Comparison of ENCODE assay signal across 18 cellular contexts in the genomic region with DNA sequence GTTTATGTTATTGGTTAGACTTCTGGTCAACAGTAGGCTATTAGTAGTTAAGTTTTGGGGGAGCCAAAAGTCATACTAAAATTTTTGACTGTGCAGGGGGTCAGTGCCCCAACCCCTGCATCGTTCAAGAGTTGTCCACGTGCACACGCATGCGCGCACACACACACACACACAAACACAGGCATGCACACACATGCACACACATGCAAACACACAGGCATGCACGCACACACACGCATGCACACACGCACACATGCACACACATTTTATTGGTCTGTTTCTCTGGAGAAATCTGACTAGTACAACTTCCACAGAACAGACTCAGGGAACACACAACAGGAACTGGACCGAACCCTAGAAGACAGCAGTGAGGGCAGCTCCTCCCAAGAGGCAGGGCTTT. TPM values are rescaled to one million over a fixed set of nuclear protein-coding genes. Genes with fewer than 3 reads are reported as not detected.
A peak's percentile ranks its signal among the peaks of the same experiment; 100 is the strongest.
DNase-seq lines count a peak whose midpoint lies in the region; ATAC-seq, FAIRE-seq and TF ChIP-seq lines count a peak whose summit lies in the region.
"Had no signal": no experiment of that assay in that cellular context is flagged by ENCODE, and none has a peak within 500 bp of the region (broad histone marks: within the 10 kb centered on the region; RNA-seq: fewer than 3 reads in every experiment).

No MANE protein-coding gene starts in this region.

- H4K91ac ChIP-seq in trophoblast cell (ENCODE audit: low read depth, low read length), result no peak overlapping the region

- H3K4me3 ChIP-seq in HEK293 (ENCODE audit: low read depth, low read length), result no peak overlapping the region
- no peak overlapping the region for H3K4me3 ChIP-seq in GM12878
- H3K4me3 ChIP-seq in trophoblast cell (ENCODE audit: low read depth, low read length), result peak overlapping the region; percentile 58
- no peak overlapping the region for H3K4me3 ChIP-seq in heart right ventricle
- H3K4me3 ChIP-seq: BLaER1, GM23338, HAP-1 had no signal

- H3K4ac ChIP-seq in trophoblast cell (ENCODE audit: low read depth, low read length), result no peak overlapping the region

- H3K9ac ChIP-seq in GM12878 (ENCODE audit: control insufficient read depth, insufficient read depth, low read length), result no peak overlapping the region
- no peak overlapping the region for H3K9ac ChIP-seq in trophoblast cell (ENCODE audit: low read length)
- H3K9ac ChIP-seq: BLaER1 had no signal

- H2BK120ac ChIP-seq in trophoblast cell (ENCODE audit: insufficient read depth, low read length, poor library complexity), result no peak overlapping the region

- H2AK5ac ChIP-seq in trophoblast cell (ENCODE audit: low read length), result no peak overlapping the region

- no peak for TF ChIP-seq EP300 in GM12878 (IDR thresholded peaks at IDR 0.05; ENCODE audit: borderline replicate concordance in 1 of 2, control insufficient read depth in 1 of 2, low read depth in 2 of 2, low read length in 2 of 2)

- no peak overlapping the region for H4K8ac ChIP-seq in trophoblast cell (ENCODE audit: low read depth, low read length)

- SMC1A ChIA-PET in GM12878 (lab: Charles Lee; ENCODE audit: uncharacterized antibody, unreplicated experiment), result interaction anchor here (0.9 kb wide), 1 partner anchor 33 kb away, joined by 3 read pairs; no protein-coding TSS in a partner anchor

- no peaks in the 10 kb centered on the region for H3K79me2 ChIP-seq in GM12878 (ENCODE audit: control insufficient read depth, insufficient read depth, low read length)
- H3K79me2 ChIP-seq in trophoblast cell (ENCODE audit: control insufficient read depth, insufficient read depth, low read length, poor library complexity), result no peaks in the 10 kb centered on the region

- no peak overlapping the region for H3K14ac ChIP-seq in trophoblast cell (ENCODE audit: low read length)

- WGBS in GM12878 (ENCODE audit: insufficient coverage, insufficient replicate concordance, low lambda C conversion rate, missing lambda C conversion rate), result 82% methylated on average over 9 of the region's 9 CpGs
- WGBS in trophoblast cell (ENCODE audit: extremely low coverage, insufficient coverage, insufficient read length), result no CpG with 5 or more reads among the region's 9 CpGs
- WGBS in heart right ventricle, 2 donors, result 88 to 96% methylated on average over 9 of the region's 9 CpGs

- ATAC-seq in GM12878 (no peak), heart right ventricle (no peak)
- ATAC-seq: CD8-positive, alpha-beta T cell; GM23338 had no signal

- POLR2A ChIA-PET in HEK293 (lab: Yijun Ruan, JAX), result no interaction called here
- POLR2A ChIA-PET in GM12878 (lab: Charles Lee), result no interaction called here

- in situ Hi-C loops in GM12878 (cut with MboI), result no loop called here

- H3K27ac ChIP-seq in HEK293 (ENCODE audit: extremely low read depth, low read depth, low read length) (no peak overlapping the region), GM12878 (ENCODE audit: control insufficient read depth, insufficient read depth) (no peak overlapping the region), trophoblast cell (ENCODE audit: low read depth, low read length) (no peak overlapping the region), heart right ventricle (no peak overlapping the region)
- H3K27ac ChIP-seq: BLaER1, C4-2B had no signal

- H3K4me1 ChIP-seq in HEK293 (ENCODE audit: control insufficient read depth, insufficient read depth, low read length) (no peaks in the 10 kb centered on the region), GM12878 (ENCODE audit: control insufficient read depth, insufficient read depth, low read length) (no peaks in the 10 kb centered on the region), trophoblast cell (ENCODE audit: control insufficient read depth in 1 of 2, insufficient read depth in 2 of 2, low read length in 2 of 2) (no peaks in the 10 kb centered on the region), heart right ventricle (peaks cover 0 to 7% (median 0%) of the 10 kb centered on the region in 9 donors)
- H3K4me1 ChIP-seq: HAP-1 had no signal

- no peak overlapping the region for H3K18ac ChIP-seq in trophoblast cell (ENCODE audit: low read length)

- H4K12ac ChIP-seq in trophoblast cell (ENCODE audit: low read depth, low read length), result no peak overlapping the region

- RAD21 ChIA-PET in GM12878 (lab: Charles Lee; ENCODE audit: unreplicated experiment), result interaction anchor here (4.2 kb wide), 1 partner anchor 50 kb away, joined by 37 read pairs; no protein-coding TSS in a partner anchor

- no peak for TF ChIP-seq RAD21 in GM12878 (IDR thresholded peaks at IDR 0.05; ENCODE audit: insufficient read depth, low read depth, low read length)

- H4K20me1 ChIP-seq in GM12878 (ENCODE audit: control insufficient read depth, insufficient read depth), result no peaks in the 10 kb centered on the region
- H4K20me1 ChIP-seq: BLaER1 had no signal

- no peak overlapping the region for H2BK12ac ChIP-seq in trophoblast cell (ENCODE audit: low read length)

- H2AFZ ChIP-seq in GM12878 (ENCODE audit: control insufficient read depth, low read depth, low read length) (no peak overlapping the region), trophoblast cell (ENCODE audit: insufficient read depth, low read length, poor library complexity) (no peak overlapping the region)
- H2AFZ ChIP-seq: GM23338 had no signal

- no peak for TF ChIP-seq CTCF in HEK293 (tag by site-specific recombination; IDR thresholded peaks at IDR 0.05)
- TF ChIP-seq CTCF in GM12878 (IDR thresholded peaks at IDR 0.05 in 2 of 3, conservative IDR thresholded peaks at IDR 0.05 in 1 of 3; ENCODE audit: control insufficient read depth in 2 of 3, extremely low read depth in 1 of 3, insufficient read depth in 1 of 3, low read depth in 3 of 3, low read length in 3 of 3), result no peak
- no peak for TF ChIP-seq CTCF in heart right ventricle (IDR thresholded peaks at IDR 0.05)

- intact Hi-C loops in GM12878 (cut with micrococcal nuclease; ENCODE audit: unreplicated experiment) (no loop called here), heart right ventricle (cut with DNase I) (no loop called here)

- no peak for TF ChIP-seq POLR2A in GM12878 (IDR thresholded peaks at IDR 0.05; ENCODE audit: low read depth, low read length)

- no peak overlapping the region for H3K4me2 ChIP-seq in GM12878 (ENCODE audit: control insufficient read depth, insufficient read depth)
- H3K4me2 ChIP-seq in trophoblast cell (ENCODE audit: low read length), result no peak overlapping the region
- H3K4me2 ChIP-seq: BLaER1, GM23338 had no signal

- BruUV-seq in GM12878 (replicated peaks; lab: Mats Ljungman, UMichigan), result no TSS peak

- no peaks in the 10 kb centered on the region for H3K9me3 ChIP-seq in HEK293 (ENCODE audit: control insufficient read depth, insufficient read depth, low read depth, low read length)
- H3K9me3 ChIP-seq in GM12878 (replicated peaks; ENCODE audit: control insufficient read depth, insufficient read depth, low read length), result no peaks in the 10 kb centered on the region
- H3K9me3 ChIP-seq in trophoblast cell (ENCODE audit: insufficient read depth, low read depth, low read length), result no peaks in the 10 kb centered on the region
- no peaks in the 10 kb centered on the region for H3K9me3 ChIP-seq in heart right ventricle
- H3K9me3 ChIP-seq: BLaER1, Caco-2, HAP-1 had no signal

- no peak overlapping the region for H3K23ac ChIP-seq in trophoblast cell (ENCODE audit: low read length)

- DNase-seq in GM12878 (ENCODE audit: low read depth, low spot score), result no peak
- no peak for DNase-seq in trophoblast cell
- no peak for DNase-seq in frontal cortex (ENCODE audit: low spot score in 2 of 2)
- no peak for DNase-seq in heart right ventricle
- DNase-seq in ecto neural progenitor cell (ENCODE audit: low spot score), result no peak
- DNase-seq: Caco-2; CD4-positive, CD25-positive, alpha-beta regulatory T cell; CD8-positive, alpha-beta T cell; DMS153; DND-41 had no signal

- no peak for FAIRE-seq in GM12878 (lab: Jason Lieb, UNC)
- FAIRE-seq in frontal cortex (lab: Jason Lieb, UNC), result no peak
- FAIRE-seq: G401.6, GM18507, H54 had no signal

- H3K27me3 ChIP-seq in GM12878 (replicated peaks in 1 of 2; ENCODE audit: control insufficient read depth in 2 of 2, insufficient read depth in 2 of 2, low read length in 1 of 2), result no peaks in the 10 kb centered on the region; a peak in 1 of 4 replicates
- no peaks in the 10 kb centered on the region for H3K27me3 ChIP-seq in trophoblast cell (ENCODE audit: insufficient read depth, low read length)
- peaks cover 0 to 5% (median 0%) of the 10 kb centered on the region in 7 donors for H3K27me3 ChIP-seq in heart right ventricle
- H3K27me3 ChIP-seq: BLaER1 had no signal

- CTCF ChIA-PET in HEK293 (lab: Yijun Ruan, JAX) (interaction anchor here (1.5 kb wide), 1 partner anchor 13 kb away, joined by 3 read pairs; no protein-coding TSS in a partner anchor), GM12878 (lab: Yijun Ruan, JAX) (interaction anchor here (1.0 kb wide), 1 partner anchor 9 kb away, joined by 3 read pairs; no protein-coding TSS in a partner anchor)

- no peaks in the 10 kb centered on the region for H3K36me3 ChIP-seq in HEK293 (ENCODE audit: control insufficient read depth in 2 of 2, insufficient read depth in 1 of 2, low read length in 2 of 2)
- H3K36me3 ChIP-seq in GM12878 (ENCODE audit: control insufficient read depth in 2 of 2, insufficient read depth in 2 of 2, low read length in 1 of 2), result no peaks in the 10 kb centered on the region
- no peaks in the 10 kb centered on the region for H3K36me3 ChIP-seq in trophoblast cell (ENCODE audit: control insufficient read depth in 1 of 2, insufficient read depth in 2 of 2, low read length in 2 of 2)
- H3K36me3 ChIP-seq in heart right ventricle, result no peaks in the 10 kb centered on the region
- H3K36me3 ChIP-seq: BLaER1, HAP-1 had no signal

- no peak overlapping the region for H2BK5ac ChIP-seq in trophoblast cell (ENCODE audit: low read depth, low read length, poor library complexity)

- H3K79me1 ChIP-seq in trophoblast cell (ENCODE audit: low read length), result no peaks in the 10 kb centered on the region

RNA-seq across cellular contexts. Expression of a gene that starts 24.4 kb away (rescaled TPM):
- total RNA-seq in GM12878 (2013; cell fraction: nucleolus; rRNA removed), result 199 and 215 TPM in 2 replicates
- 70.7 and 77.3 TPM in 2 replicates for total RNA-seq in GM12878 (2014; rRNA removed)
- 80.8 and 85.2 TPM in 2 replicates for total RNA-seq in GM12878 (2014; rRNA removed; fragmentation: Illumina TruSeq; extraction: Trizol)
- total RNA-seq in GM12878 (2021), result 119 and 122 TPM in 2 replicates
- 47.5 TPM for polyA plus RNA-seq in GM12878 (2011; ENCODE audit: low read depth)
- 74.7 and 125 TPM in 2 replicates for polyA plus RNA-seq in GM12878 (2011; rRNA removed)
- polyA plus RNA-seq in GM12878 (2011; cell fraction: cytosol; rRNA removed), result 121 and 122 TPM in 2 replicates
- 109 and 126 TPM in 2 replicates for polyA plus RNA-seq in GM12878 (2011; cell fraction: nucleus; rRNA removed)
- 67.1 and 71.5 TPM in 2 replicates for polyA plus RNA-seq in GM12878 (2012)
- polyA plus RNA-seq in GM12878 (2014; fragmentation: Illumina TruSeq; extraction: Trizol), result 133 and 198 TPM in 2 replicates
- 10 to 100 TPM; 46.1 to 47.7 TPM for polyA plus RNA-seq in GM12878 (2014; fragmentation: Nextera tagmentation; extraction: Ambion mirVana)
- 87.5 and 87.9 TPM in 2 replicates for polyA plus RNA-seq in GM12878 (2014; rRNA removed)
- polyA plus RNA-seq in GM12878 (2016; fragmentation: Nextera tagmentation; extraction: Ambion mirVana), result 100 to 1,000 TPM; 143 to 160 TPM
- polyA minus RNA-seq in GM12878 (2011; rRNA and poly(A)+ RNA removed), result 227 and 233 TPM in 2 replicates
- polyA minus RNA-seq in GM12878 (2011; cell fraction: cytosol; rRNA and poly(A)+ RNA removed), result 47.4 and 71.6 TPM in 2 replicates
- polyA minus RNA-seq in GM12878 (2011; cell fraction: nucleus; rRNA and poly(A)+ RNA removed), result 39.7 and 77.1 TPM in 2 replicates
- 86.2 and 87.9 TPM in 2 replicates for polyA plus RNA-seq in trophoblast cell (2013)
- total RNA-seq in frontal cortex, result 53.8 TPM
- total RNA-seq in heart right ventricle, result 10 to 100 TPM; 59.5 to 82.9 (median 65.4) TPM
- 10 to 100 TPM; 17.5 to 29.8 TPM for polyA plus RNA-seq in heart right ventricle

RNA-seq across cellular contexts. Expression of a gene that starts 27.1 kb away (rescaled TPM):
- total RNA-seq in GM12878 (2013; cell fraction: nucleolus; rRNA removed), result 89.6 and 93.8 TPM in 2 replicates
- total RNA-seq in GM12878 (2014; rRNA removed) (36.4 and 38.2 TPM in 2 replicates), GM12878 (2014; rRNA removed; fragmentation: Illumina TruSeq; extraction: Trizol) (16.2 and 16.7 TPM in 2 replicates), GM12878 (2021) (45.3 and 45.4 TPM in 2 replicates), frontal cortex (60.3 TPM), heart right ventricle (10 to 100 TPM; 40.0 to 77.9 (median 58.4) TPM)
- polyA plus RNA-seq in GM12878 (2011; ENCODE audit: low read depth), result 12.7 TPM
- polyA plus RNA-seq in GM12878 (2011; rRNA removed) (19.6 and 26.4 TPM in 2 replicates), GM12878 (2014; fragmentation: Illumina TruSeq; extraction: Trizol) (14.1 and 14.3 TPM in 2 replicates), GM12878 (2014; fragmentation: Nextera tagmentation; extraction: Ambion mirVana) (1 to 10 TPM; 2.6 to 2.7 TPM), GM12878 (2014; rRNA removed) (35.0 and 37.5 TPM in 2 replicates), GM12878 (2016; fragmentation: Nextera tagmentation; extraction: Ambion mirVana) (10 to 100 TPM; 12.9 to 16.8 TPM), heart right ventricle (10 to 100 TPM; 14.7 to 19.5 TPM)
- 30.1 and 37.2 TPM in 2 replicates for polyA plus RNA-seq in GM12878 (2011; cell fraction: cytosol; rRNA removed)
- 76.3 and 77.8 TPM in 2 replicates for polyA plus RNA-seq in GM12878 (2011; cell fraction: nucleus; rRNA removed)
- polyA plus RNA-seq in GM12878 (2012), result 28.5 and 29.3 TPM in 2 replicates
- polyA minus RNA-seq in GM12878 (2011; rRNA and poly(A)+ RNA removed), result 40.7 and 65.6 TPM in 2 replicates
- 17.5 and 25.8 TPM in 2 replicates for polyA minus RNA-seq in GM12878 (2011; cell fraction: cytosol; rRNA and poly(A)+ RNA removed)
- polyA minus RNA-seq in GM12878 (2011; cell fraction: nucleus; rRNA and poly(A)+ RNA removed), result 26.0 and 37.4 TPM in 2 replicates
- 17.4 and 17.6 TPM in 2 replicates for polyA plus RNA-seq in trophoblast cell (2013)

RNA-seq across cellular contexts. Expression of a gene that starts 57.5 kb away (rescaled TPM):
- 94.3 and 106 TPM in 2 replicates for total RNA-seq in GM12878 (2013; cell fraction: nucleolus; rRNA removed)
- total RNA-seq in GM12878 (2014; rRNA removed) (417 and 464 TPM in 2 replicates), GM12878 (2014; rRNA removed; fragmentation: Illumina TruSeq; extraction: Trizol) (241 and 279 TPM in 2 replicates), GM12878 (2021) (675 and 688 TPM in 2 replicates), frontal cortex (87.2 TPM), heart right ventricle (10 to 100 TPM in 5 of 10 donors, 1 to 10 TPM in 5; 6.4 to 72.9 (median 9.7) TPM)
- polyA plus RNA-seq in GM12878 (2011; ENCODE audit: low read depth), result 255 TPM
- polyA plus RNA-seq in GM12878 (2011; rRNA removed) (136 and 205 TPM in 2 replicates), GM12878 (2014; fragmentation: Illumina TruSeq; extraction: Trizol) (257 and 493 TPM in 2 replicates), GM12878 (2014; fragmentation: Nextera tagmentation; extraction: Ambion mirVana) (100 to 1,000 TPM; 140 to 235 TPM), GM12878 (2014; rRNA removed) (382 and 423 TPM in 2 replicates), GM12878 (2016; fragmentation: Nextera tagmentation; extraction: Ambion mirVana) (100 to 1,000 TPM; 146 to 894 TPM), heart right ventricle (10 to 100 TPM in 1 of 2 donors, 1 to 10 TPM in 1; 8.6 to 24.0 TPM)
- 261 and 288 TPM in 2 replicates for polyA plus RNA-seq in GM12878 (2011; cell fraction: cytosol; rRNA removed)
- 174 and 206 TPM in 2 replicates for polyA plus RNA-seq in GM12878 (2011; cell fraction: nucleus; rRNA removed)
- polyA plus RNA-seq in GM12878 (2012), result 331 and 436 TPM in 2 replicates
- polyA minus RNA-seq in GM12878 (2011; rRNA and poly(A)+ RNA removed), result 103 and 174 TPM in 2 replicates
- polyA minus RNA-seq in GM12878 (2011; cell fraction: cytosol; rRNA and poly(A)+ RNA removed), result 77.1 and 81.1 TPM in 2 replicates
- polyA minus RNA-seq in GM12878 (2011; cell fraction: nucleus; rRNA and poly(A)+ RNA removed), result 78.5 and 132 TPM in 2 replicates
- 194 and 199 TPM in 2 replicates for polyA plus RNA-seq in trophoblast cell (2013)
